ENCODE assay signal across 8 cellular contexts in genomic region chr2:176814740-176815367, GRCh38.
DNase-seq lines count a peak whose midpoint lies in the region; ATAC-seq and TF ChIP-seq lines count a peak whose summit lies in the region.

No MANE protein-coding gene starts in this region.

- no peak overlapping the region for H3K27ac Mint-ChIP-seq in activated CD4-positive, alpha-beta T cell treated with anti-CD3 and anti-CD28 coated beads, Interleukin-2, amount 10 ng/mL, durations not matched to agents 7 days and 5 days
- no peak overlapping the region for H3K27ac Mint-ChIP-seq in naive B cell
- no peak overlapping the region for H3K27ac Mint-ChIP-seq in activated T-helper 1 cell treated with anti-CD3 and anti-CD28 coated beads, Interleukin-12 subunit alpha, Interleukin-12 subunit beta, Interleukin-2, Interleukin-4 antibody, amounts not matched to agents 30 ng/mL and 10 ng/mL and 1 ng/mL, durations not matched to agents 14 hours and 24 hours and 36 hours

- no peaks in the 10 kb centered on the region for H3K27me3 Mint-ChIP-seq in activated CD4-positive, alpha-beta T cell treated with anti-CD3 and anti-CD28 coated beads, Interleukin-2, amount 10 ng/mL, durations not matched to agents 7 days and 5 days
- peaks cover 6 to 17% (median 8%) of the 10 kb centered on the region in 3 donors for H3K27me3 Mint-ChIP-seq in naive B cell
- peaks cover 2% of the 10 kb centered on the region for H3K27me3 Mint-ChIP-seq in activated T-helper 1 cell treated with anti-CD3 and anti-CD28 coated beads, Interleukin-12 subunit alpha, Interleukin-12 subunit beta, Interleukin-2, Interleukin-4 antibody, amounts not matched to agents 30 ng/mL and 10 ng/mL and 1 ng/mL, durations not matched to agents 14 hours and 24 hours and 36 hours (ENCODE audit: insufficient read depth)

- H3K36me3 Mint-ChIP-seq in activated CD4-positive, alpha-beta T cell treated with anti-CD3 and anti-CD28 coated beads, Interleukin-2, amount 10 ng/mL, durations not matched to agents 7 days and 5 days (ENCODE audit: low read depth): no peaks in the 10 kb centered on the region
- H3K36me3 Mint-ChIP-seq in naive B cell: no peaks in the 10 kb centered on the region
- H3K36me3 Mint-ChIP-seq in activated T-helper 1 cell treated with anti-CD3 and anti-CD28 coated beads, Interleukin-12 subunit alpha, Interleukin-12 subunit beta, Interleukin-2, Interleukin-4 antibody, amounts not matched to agents 30 ng/mL and 10 ng/mL and 1 ng/mL, durations not matched to agents 14 hours and 24 hours and 36 hours (ENCODE audit: low read depth): no peaks in the 10 kb centered on the region

- no peak overlapping the region for H3K4me3 Mint-ChIP-seq in activated CD4-positive, alpha-beta T cell treated with anti-CD3 and anti-CD28 coated beads, Interleukin-2, amount 10 ng/mL, durations not matched to agents 7 days and 5 days
- H3K4me3 Mint-ChIP-seq in naive B cell: no peak overlapping the region
- no peak overlapping the region for H3K4me3 Mint-ChIP-seq in activated T-helper 1 cell treated with anti-CD3 and anti-CD28 coated beads, Interleukin-12 subunit alpha, Interleukin-12 subunit beta, Interleukin-2, Interleukin-4 antibody, amounts not matched to agents 30 ng/mL and 10 ng/mL and 1 ng/mL, durations not matched to agents 14 hours and 24 hours and 36 hours

- POLR2A ChIA-PET in activated CD4-positive, alpha-beta T cell treated with anti-CD3 and anti-CD28 coated beads, Interleukin-2, amount 10 ng/mL, durations not matched to agents 7 days and 5 days (lab: Charles Lee): interaction anchor here (0.8 kb wide), 1 partner anchor 11 kb away, joined by 3 read pairs; no protein-coding TSS in a partner anchor

- no peaks in the 10 kb centered on the region for H3K9me3 Mint-ChIP-seq in activated CD4-positive, alpha-beta T cell treated with anti-CD3 and anti-CD28 coated beads, Interleukin-2, amount 10 ng/mL, durations not matched to agents 7 days and 5 days
- H3K9me3 Mint-ChIP-seq in naive B cell: no peaks in the 10 kb centered on the region
- H3K9me3 Mint-ChIP-seq in activated T-helper 1 cell treated with anti-CD3 and anti-CD28 coated beads, Interleukin-12 subunit alpha, Interleukin-12 subunit beta, Interleukin-2, Interleukin-4 antibody, amounts not matched to agents 30 ng/mL and 10 ng/mL and 1 ng/mL, durations not matched to agents 14 hours and 24 hours and 36 hours: no peaks in the 10 kb centered on the region

- CTCF ChIA-PET in activated CD4-positive, alpha-beta T cell treated with anti-CD3 and anti-CD28 coated beads, Interleukin-2, amount 10 ng/mL, durations not matched to agents 7 days and 5 days (lab: Charles Lee): interaction anchor here (0.6 to 1.4 kb wide), 5 partner anchors 9 to 334 kb away, joined by 3 to 6 read pairs (median 3); no protein-coding TSS in a partner anchor

- peak; percentile 19 for DNase-seq in activated CD4-positive, alpha-beta T cell treated with anti-CD3 and anti-CD28 coated beads, Interleukin-2, amount 10 ng/mL, durations not matched to agents 7 days and 5 days
- no peak for DNase-seq in activated CD4-positive, alpha-beta T cell treated with anti-CD3 and anti-CD28 coated beads for 4 hours
- DNase-seq in HFF-Myc (ENCODE audit: extremely low read depth, low read depth) (no peak), NCI-H748 treated with DMSO at 0.1 percent for 48 hours (lab: John Stamatoyannopoulos, UW) (peak; percentile 62), cerebellum (ENCODE audit: low spot score) (peak; percentile 18), naive B cell (peak; percentile 1)
- DNase-seq in activated T-helper 1 cell treated with anti-CD3 and anti-CD28 coated beads, Interleukin-12 subunit alpha, Interleukin-12 subunit beta, Interleukin-2, Interleukin-4 antibody, amounts not matched to agents 30 ng/mL and 10 ng/mL and 1 ng/mL, durations not matched to agents 14 hours and 24 hours and 36 hours (ENCODE audit: low spot score): no peak

- H3K4me1 Mint-ChIP-seq in activated CD4-positive, alpha-beta T cell treated with anti-CD3 and anti-CD28 coated beads, Interleukin-2, amount 10 ng/mL, durations not matched to agents 7 days and 5 days: peaks cover 19% of the 10 kb centered on the region
- peaks cover 0 to 4% (median 0%) of the 10 kb centered on the region in 3 donors for H3K4me1 Mint-ChIP-seq in naive B cell
- peaks cover 5% of the 10 kb centered on the region for H3K4me1 Mint-ChIP-seq in activated T-helper 1 cell treated with anti-CD3 and anti-CD28 coated beads, Interleukin-12 subunit alpha, Interleukin-12 subunit beta, Interleukin-2, Interleukin-4 antibody, amounts not matched to agents 30 ng/mL and 10 ng/mL and 1 ng/mL, durations not matched to agents 14 hours and 24 hours and 36 hours (ENCODE audit: low read depth)

- peak; percentile 15 for TF ChIP-seq CTCF in HFF-Myc (IDR thresholded peaks at IDR 0.05; ENCODE audit: low read depth, low read length, missing control alignments)

- ATAC-seq in naive B cell (ENCODE audit: low read depth in 2 of 2) (peak in 1 of 2 donors; percentile 33), HG02642 (IDR thresholded peaks at IDR 0.05; ENCODE audit: poor library complexity, unreplicated experiment) (no peak)

- no peak overlapping the region for H3K4me3 ChIP-seq in HFF-Myc (replicated peaks; ENCODE audit: low read depth, low read length)

- intact Hi-C loops in activated T-helper 1 cell treated with anti-CD3 and anti-CD28 coated beads, Interleukin-12 subunit alpha, Interleukin-12 subunit beta, Interleukin-2, Interleukin-4 antibody, amounts not matched to agents 30 ng/mL and 10 ng/mL and 1 ng/mL, durations not matched to agents 14 hours and 24 hours and 36 hours (cut with micrococcal nuclease): loop anchor here (1.0 to 5.0 kb wide), 3 partner anchors 163 to 688 kb away; no protein-coding TSS in a partner anchor

Comparison
In these comparisons a context has a peak if more than half of its experiments do, and no peak if none do; other contexts are left out.
1. DNase-seq: peak in activated CD4-positive, alpha-beta T cell treated with anti-CD3 and anti-CD28 coated beads, Interleukin-2, amount 10 ng/mL, durations not matched to agents 7 days and 5 days (single experiment), NCI-H748 treated with DMSO at 0.1 percent for 48 hours (single experiment), cerebellum (single experiment) and naive B cell (single experiment); none in activated CD4-positive, alpha-beta T cell treated with anti-CD3 and anti-CD28 coated beads for 4 hours (0 of 2), HFF-Myc (single experiment) and activated T-helper 1 cell treated with anti-CD3 and anti-CD28 coated beads, Interleukin-12 subunit alpha, Interleukin-12 subunit beta, Interleukin-2, Interleukin-4 antibody, amounts not matched to agents 30 ng/mL and 10 ng/mL and 1 ng/mL, durations not matched to agents 14 hours and 24 hours and 36 hours (single experiment).